In genomic region chr11:31323145-31323544, GRCh38 we compare ENCODE assay signal across 34 cellular contexts.
"Had no signal": no experiment of that assay in that cellular context is flagged by ENCODE, and none has a peak within 500 bp of the region (broad histone marks: within the 10 kb centered on the region; RNA-seq: fewer than 3 reads in every experiment).

No MANE protein-coding gene starts in this region.

- H3K4me3 ChIP-seq: MG63 had no signal

- H3K27ac ChIP-seq: KMS-11 had no signal

- H3K9ac ChIP-seq: KMS-11 had no signal

- H3K36me3 ChIP-seq: MG63 had no signal

- H3K9me3 ChIP-seq: MG63 had no signal

- H3K4me2 ChIP-seq: KMS-11 had no signal

- H3K27me3 ChIP-seq: MG63 had no signal

- DNase-seq: Karpas-422, Kasumi-1, MG63, MM.1S, MV-4-11, NCI-H1048, NCI-H1092, NCI-H1092 treated with DMSO at 0.1 percent for 48 hours, NCI-H1105, NCI-H1105 treated with DMSO at 0.1 percent for 48 hours, NCI-H1417 treated with DMSO at 0.1 percent for 48 hours, NCI-H1436, NCI-H1436 treated with DMSO at 0.1 percent for 48 hours, NCI-H146, NCI-H1694, NCI-H1694 treated with DMSO at 0.1 percent for 48 hours, NCI-H187, NCI-H187 treated with DMSO at 0.1 percent for 48 hours, NCI-H1930, NCI-H2029, NCI-H2029 treated with DMSO at 0.1 percent for 48 hours, NCI-H2081 treated with DMSO at 0.1 percent for 48 hours, NCI-H2107, NCI-H2171, NCI-H2171 treated with DMSO at 0.1 percent for 48 hours, NCI-H2227 treated with DMSO at 0.1 percent for 48 hours, NCI-H226, NCI-H345, NCI-H446, NCI-H446 treated with DMSO at 0.1 percent for 48 hours, NCI-H510A, NCI-H510A treated with DMSO at 0.1 percent for 48 hours, NCI-H524 had no signal
